Comparison of ENCODE assay signal across 16 cellular contexts in genomic region chr19:45096700-45097099, GRCh38. TPM values are rescaled to one million over a fixed set of nuclear protein-coding genes. Genes with fewer than 3 reads are reported as not detected.
DNase-seq lines count a peak whose midpoint lies in the region; ATAC-seq, FAIRE-seq and TF ChIP-seq lines count a peak whose summit lies in the region.
"Had no signal": no experiment of that assay in that cellular context is flagged by ENCODE, and none has a peak within 500 bp of the region (broad histone marks: within the 10 kb centered on the region; RNA-seq: fewer than 3 reads in every experiment).

No MANE protein-coding gene starts in this region.

- no peak for TF ChIP-seq RAD21 in HepG2 (CRISPR knock-in tag; IDR thresholded peaks at IDR 0.05)

- peaks cover 11% of the 10 kb centered on the region for H3K36me3 Mint-ChIP-seq in central memory CD8-positive, alpha-beta T cell (ENCODE audit: insufficient read depth)
- no peaks in the 10 kb centered on the region for H3K36me3 Mint-ChIP-seq in natural killer cell treated with Interleukin-12 subunit alpha and Interleukin-12 subunit beta and Interleukin-15 and Interleukin-18, amount 100 ng/mL, for 72 hours

- peak overlapping the region; percentile 74 for H3K27ac ChIP-seq in HepG2 (ENCODE audit: extremely low read length, insufficient read depth, low read length)
- no peak overlapping the region for H3K27ac ChIP-seq in right lobe of liver
- no peak overlapping the region for H3K27ac ChIP-seq in body of pancreas
- H3K27ac ChIP-seq: KMS-11, tibial artery had no signal

- H3K27me3 ChIP-seq in HepG2 (ENCODE audit: control insufficient read depth in 1 of 2, insufficient read depth in 2 of 2, low read length in 2 of 2) (no peaks in the 10 kb centered on the region; a peak in 1 of 5 replicates), right lobe of liver (no peaks in the 10 kb centered on the region), body of pancreas (no peaks in the 10 kb centered on the region)
- H3K27me3 ChIP-seq: tibial artery had no signal

- TF ChIP-seq EP300 in HepG2 (IDR thresholded peaks at IDR 0.05; ENCODE audit: low read depth in 2 of 2, low read length in 2 of 2) (no peak), HepG2 (CRISPR knock-in tag; IDR thresholded peaks at IDR 0.05; ENCODE audit: borderline replicate concordance) (no peak)

- H3K4me3 ChIP-seq in HepG2 (replicated peaks in 1 of 3; ENCODE audit: insufficient read depth in 1 of 3, low read depth in 2 of 3, low read length in 3 of 3) (peak overlapping the region in 1 of 3 experiments; percentile 58; a peak in 1 of 6 replicates), right lobe of liver (no peak overlapping the region), body of pancreas (no peak overlapping the region)
- H3K4me3 ChIP-seq: tibial artery had no signal

- no TSS peak for BruUV-seq in HepG2 (replicated peaks; lab: Mats Ljungman, UMichigan)

- H3K36me3 ChIP-seq in HepG2 (replicated peaks in 1 of 2; ENCODE audit: control insufficient read depth in 1 of 2, insufficient read depth in 2 of 2, low read length in 2 of 2): peaks cover 0 to 8% of the 10 kb centered on the region in 2 experiments; a peak in 3 of 5 replicates
- H3K36me3 ChIP-seq in right lobe of liver: no peaks in the 10 kb centered on the region
- H3K36me3 ChIP-seq in body of pancreas (replicated peaks in 1 of 2; ENCODE audit: insufficient read depth in 1 of 2, low read depth in 2 of 2): no peaks in the 10 kb centered on the region
- H3K36me3 ChIP-seq: tibial artery had no signal

- H2AFZ ChIP-seq in HepG2 (ENCODE audit: low read length): no peak overlapping the region

- TF ChIP-seq CTCF in HepG2 (CRISPR knock-in tag; IDR thresholded peaks at IDR 0.05) (no peak), right lobe of liver (IDR thresholded peaks at IDR 0.05) (no peak), body of pancreas (IDR thresholded peaks at IDR 0.05) (no peak)

- peak overlapping the region; percentile 85 for H3K4me2 ChIP-seq in HepG2 (ENCODE audit: low read depth, low read length)

- TF ChIP-seq POLR2A in HepG2 (IDR thresholded peaks at IDR 0.05; ENCODE audit: insufficient read depth in 1 of 2, low read depth in 2 of 2, low read length in 2 of 2) (no peak), right lobe of liver (IDR thresholded peaks at IDR 0.05) (no peak), body of pancreas (IDR thresholded peaks at IDR 0.05) (no peak)

- no peaks in the 10 kb centered on the region for H3K27me3 Mint-ChIP-seq in central memory CD8-positive, alpha-beta T cell
- no peaks in the 10 kb centered on the region for H3K27me3 Mint-ChIP-seq in natural killer cell treated with Interleukin-12 subunit alpha and Interleukin-12 subunit beta and Interleukin-15 and Interleukin-18, amount 100 ng/mL, for 72 hours

- 90% methylated on average over 7 of the region's 7 CpGs for WGBS in HepG2 (ENCODE audit: low lambda C conversion rate)
- 86% methylated on average over 5 of the region's 7 CpGs for WGBS in right lobe of liver (ENCODE audit: insufficient coverage, low coverage, low lambda C conversion rate, missing lambda C conversion rate)
- WGBS in body of pancreas, 2 donors: 84 to 86% methylated on average over 7 of the region's 7 CpGs

- H3K4me1 ChIP-seq in HepG2 (ENCODE audit: insufficient read depth, low read length): peaks cover 85% of the 10 kb centered on the region
- peaks cover 0 to 21% (median 4%) of the 10 kb centered on the region in 4 donors for H3K4me1 ChIP-seq in right lobe of liver
- peaks cover 82% of the 10 kb centered on the region for H3K4me1 ChIP-seq in body of pancreas

- DNase-seq in HepG2 (ENCODE audit: low spot score): no peak
- no peak for DNase-seq in right lobe of liver
- no peak for DNase-seq in central memory CD8-positive, alpha-beta T cell (ENCODE audit: low spot score in 2 of 2)
- no peak for DNase-seq in natural killer cell treated with Interleukin-12 subunit alpha and Interleukin-12 subunit beta and Interleukin-15 and Interleukin-18, amount 100 ng/mL, for 72 hours (ENCODE audit: low spot score)
- no peak for DNase-seq in body of pancreas
- DNase-seq in NCI-H146 treated with DMSO at 0.1 percent for 48 hours (lab: John Stamatoyannopoulos, UW; ENCODE audit: unreplicated experiment): no peak
- DNase-seq in HEK293T (ENCODE audit: extremely low spot score): no peak
- DNase-seq: hippocampal formation, NCI-H1694, NCI-H510A, T-helper 1 cell, tibial artery had no signal

- CTCF ChIA-PET in HepG2 (lab: Yijun Ruan, JAX; ENCODE audit: low intra/inter-chr PET ratio, low total read pairs): no interaction called here
- CTCF ChIA-PET in HEK293T (lab: Yijun Ruan, JAX): interaction anchor here (0.5 kb wide), 1 partner anchor 83 kb away, joined by 3 read pairs; no protein-coding TSS in a partner anchor

- POLR2A ChIA-PET in HepG2 (lab: Yijun Ruan, JAX): interaction anchor here (1.9 to 2.8 kb wide), 2 partner anchors 17 to 51 kb away, joined by 4 to 13 read pairs; partner anchors contain the start of gene GEMIN7
- POLR2A ChIA-PET in HEK293T (lab: Yijun Ruan, JAX): no interaction called here

- peaks cover 86% of the 10 kb centered on the region for H3K4me1 Mint-ChIP-seq in central memory CD8-positive, alpha-beta T cell
- peaks cover 60 to 62% of the 10 kb centered on the region in 2 donors for H3K4me1 Mint-ChIP-seq in natural killer cell treated with Interleukin-12 subunit alpha and Interleukin-12 subunit beta and Interleukin-15 and Interleukin-18, amount 100 ng/mL, for 72 hours (ENCODE audit: low read depth in 2 of 2)

- no peaks in the 10 kb centered on the region for H3K9me3 Mint-ChIP-seq in central memory CD8-positive, alpha-beta T cell
- H3K9me3 Mint-ChIP-seq in natural killer cell treated with Interleukin-12 subunit alpha and Interleukin-12 subunit beta and Interleukin-15 and Interleukin-18, amount 100 ng/mL, for 72 hours: no peaks in the 10 kb centered on the region
- H3K9me3 Mint-ChIP-seq: activated T-helper 2 cell treated with anti-CD3 and anti-CD28 coated beads, Interferon-gamma antibody, Interleukin-2, Interleukin-4, amounts not matched to agents 10 μg/mL and 5 μg/mL and 100 μg/mL, durations not matched to agents 14 hours and 24 hours and 36 hours had no signal

- peak overlapping the region; percentile 14 for H3K4me3 Mint-ChIP-seq in central memory CD8-positive, alpha-beta T cell
- H3K4me3 Mint-ChIP-seq in natural killer cell treated with Interleukin-12 subunit alpha and Interleukin-12 subunit beta and Interleukin-15 and Interleukin-18, amount 100 ng/mL, for 72 hours: peak overlapping the region; percentile 9

- H3K27ac Mint-ChIP-seq in central memory CD8-positive, alpha-beta T cell (ENCODE audit: low read depth): peak overlapping the region; percentile 88
- peak overlapping the region in 1 of 2 donors; percentile 65 for H3K27ac Mint-ChIP-seq in natural killer cell treated with Interleukin-12 subunit alpha and Interleukin-12 subunit beta and Interleukin-15 and Interleukin-18, amount 100 ng/mL, for 72 hours
- H3K27ac Mint-ChIP-seq: activated T-helper 2 cell treated with anti-CD3 and anti-CD28 coated beads, Interferon-gamma antibody, Interleukin-2, Interleukin-4, amounts not matched to agents 10 μg/mL and 5 μg/mL and 100 μg/mL, durations not matched to agents 14 hours and 24 hours and 36 hours had no signal

- in situ Hi-C loops in HepG2 (cut with HindIII; ENCODE audit: extremely low pct_ligation_motif_present, low pct_unique_long_range_greater_than_20kb): no loop called here

- H3K79me2 ChIP-seq in HepG2 (ENCODE audit: insufficient read depth, low read length): peaks cover 85% of the 10 kb centered on the region

- no peak for ATAC-seq in HepG2
- ATAC-seq in right lobe of liver: no peak
- ATAC-seq in central memory CD8-positive, alpha-beta T cell (replicated peaks; ENCODE audit: extremely low read depth, poor library complexity, severe bottlenecking): no peak
- ATAC-seq in natural killer cell treated with Interleukin-12 subunit alpha and Interleukin-12 subunit beta and Interleukin-15 and Interleukin-18, amount 100 ng/mL, for 72 hours: no peak
- ATAC-seq in body of pancreas: no peak
- ATAC-seq in GM18502 (IDR thresholded peaks at IDR 0.05; ENCODE audit: poor library complexity, unreplicated experiment): no peak

- H3K9me3 ChIP-seq in HepG2 (ENCODE audit: low read length): no peaks in the 10 kb centered on the region
- no peaks in the 10 kb centered on the region for H3K9me3 ChIP-seq in right lobe of liver
- H3K9me3 ChIP-seq in body of pancreas: no peaks in the 10 kb centered on the region
- H3K9me3 ChIP-seq: tibial artery had no signal

- intact Hi-C loops in HepG2 (cut with micrococcal nuclease; ENCODE audit: unreplicated experiment) (no loop called here), right lobe of liver (cut with DNase I) (no loop called here), body of pancreas (cut with DNase I) (no loop called here)

- no peak for FAIRE-seq in HepG2 (lab: Jason Lieb, UNC)
- FAIRE-seq: RCC 7860 had no signal

- peaks cover 7% of the 10 kb centered on the region for H4K20me1 ChIP-seq in HepG2 (ENCODE audit: insufficient read depth, low read length)

- no peak overlapping the region for H3K9ac ChIP-seq in HepG2 (ENCODE audit: insufficient read depth, low read depth, low read length)
- H3K9ac ChIP-seq: KMS-11 had no signal

RNA-seq across cellular contexts. Expression of gene PPP1R37, which starts 3.7 kb away (rescaled TPM):
- total RNA-seq in HepG2 (2016; rRNA removed; fragmentation: Illumina TruSeq; extraction: Trizol) (9.2 and 14.3 TPM in 2 replicates), right lobe of liver (10 to 100 TPM; 10.1 to 14.3 (median 11.0) TPM), body of pancreas (10 to 100 TPM; 16.6 to 49.8 TPM)
- 6.7 and 9.0 TPM in 2 replicates for total RNA-seq in HepG2 (2016; cell fraction: cytosol; rRNA removed; fragmentation: Illumina TruSeq; extraction: Trizol; ENCODE audit: low read depth)
- 7.3 and 15.4 TPM in 2 replicates for total RNA-seq in HepG2 (2016; cell fraction: insoluble cytoplasmic fraction; rRNA removed; fragmentation: Illumina TruSeq; extraction: Trizol)
- 14.2 and 14.9 TPM in 2 replicates for total RNA-seq in HepG2 (2016; cell fraction: membrane; rRNA removed; fragmentation: Illumina TruSeq; extraction: Trizol)
- 12.9 and 14.6 TPM in 2 replicates for total RNA-seq in HepG2 (2016; cell fraction: nucleus; rRNA removed; fragmentation: Illumina TruSeq; extraction: Trizol)
- 9.0 and 13.9 TPM in 2 replicates for polyA plus RNA-seq in HepG2 (2011; rRNA removed)
- 7.3 and 11.2 TPM in 2 replicates for polyA plus RNA-seq in HepG2 (2011; cell fraction: cytosol; rRNA removed)
- 51.9 and 57.4 TPM in 2 replicates for polyA plus RNA-seq in HepG2 (2011; cell fraction: nucleus; rRNA removed)
- polyA plus RNA-seq in HepG2 (2012): 9.6 and 15.6 TPM in 2 replicates
- polyA plus RNA-seq in HepG2 (2016; cell fraction: cytosol; fragmentation: Illumina TruSeq; extraction: Trizol; ENCODE audit: low read depth): 3.7 and 4.8 TPM in 2 replicates
- polyA plus RNA-seq in HepG2 (2016; cell fraction: insoluble cytoplasmic fraction; fragmentation: Illumina TruSeq; extraction: Trizol; ENCODE audit: low read depth): 8.4 and 10.5 TPM in 2 replicates
- 7.2 and 9.9 TPM in 2 replicates for polyA plus RNA-seq in HepG2 (2016; cell fraction: membrane; fragmentation: Illumina TruSeq; extraction: Trizol; ENCODE audit: low read depth)
- 30.3 and 31.0 TPM in 2 replicates for polyA plus RNA-seq in HepG2 (2016; cell fraction: nucleus; fragmentation: Illumina TruSeq; extraction: Trizol; ENCODE audit: insufficient read depth, low read depth)
- 11.1 and 11.5 TPM in 2 replicates for polyA minus RNA-seq in HepG2 (2011; rRNA and poly(A)+ RNA removed; ENCODE audit: low replicate concordance)
- 4.2 and 5.6 TPM in 2 replicates for polyA minus RNA-seq in HepG2 (2011; cell fraction: cytosol; rRNA and poly(A)+ RNA removed)
- polyA minus RNA-seq in HepG2 (2011; cell fraction: nucleus; rRNA and poly(A)+ RNA removed): 11.2 and 12.4 TPM in 2 replicates
- total RNA-seq in natural killer cell treated with Interleukin-12 subunit alpha and Interleukin-12 subunit beta and Interleukin-15 and Interleukin-18, amount 100 ng/mL, for 72 hours: 10 to 100 TPM; 18.1 to 36.3 TPM

RNA-seq across cellular contexts. Expression of gene GEMIN7, which starts 17.6 kb away (rescaled TPM):
- total RNA-seq in HepG2 (2016; rRNA removed; fragmentation: Illumina TruSeq; extraction: Trizol): 30.6 and 42.0 TPM in 2 replicates
- 15.7 and 22.3 TPM in 2 replicates for total RNA-seq in HepG2 (2016; cell fraction: cytosol; rRNA removed; fragmentation: Illumina TruSeq; extraction: Trizol; ENCODE audit: low read depth)
- 34.9 and 39.3 TPM in 2 replicates for total RNA-seq in HepG2 (2016; cell fraction: insoluble cytoplasmic fraction; rRNA removed; fragmentation: Illumina TruSeq; extraction: Trizol)
- 28.5 and 42.7 TPM in 2 replicates for total RNA-seq in HepG2 (2016; cell fraction: membrane; rRNA removed; fragmentation: Illumina TruSeq; extraction: Trizol)
- total RNA-seq in HepG2 (2016; cell fraction: nucleus; rRNA removed; fragmentation: Illumina TruSeq; extraction: Trizol): 13.0 and 14.5 TPM in 2 replicates
- 22.2 and 24.1 TPM in 2 replicates for polyA plus RNA-seq in HepG2 (2011; rRNA removed)
- 22.8 and 32.6 TPM in 2 replicates for polyA plus RNA-seq in HepG2 (2011; cell fraction: cytosol; rRNA removed)
- 31.3 and 38.6 TPM in 2 replicates for polyA plus RNA-seq in HepG2 (2011; cell fraction: nucleus; rRNA removed)
- polyA plus RNA-seq in HepG2 (2012): 22.7 and 23.7 TPM in 2 replicates
- 28.4 and 37.8 TPM in 2 replicates for polyA plus RNA-seq in HepG2 (2016; cell fraction: cytosol; fragmentation: Illumina TruSeq; extraction: Trizol; ENCODE audit: low read depth)
- 62.1 and 65.3 TPM in 2 replicates for polyA plus RNA-seq in HepG2 (2016; cell fraction: insoluble cytoplasmic fraction; fragmentation: Illumina TruSeq; extraction: Trizol; ENCODE audit: low read depth)
- 40.2 and 48.8 TPM in 2 replicates for polyA plus RNA-seq in HepG2 (2016; cell fraction: membrane; fragmentation: Illumina TruSeq; extraction: Trizol; ENCODE audit: low read depth)
- polyA plus RNA-seq in HepG2 (2016; cell fraction: nucleus; fragmentation: Illumina TruSeq; extraction: Trizol; ENCODE audit: insufficient read depth, low read depth): 33.1 and 40.0 TPM in 2 replicates
- 20.1 and 20.5 TPM in 2 replicates for polyA minus RNA-seq in HepG2 (2011; rRNA and poly(A)+ RNA removed; ENCODE audit: low replicate concordance)
- polyA minus RNA-seq in HepG2 (2011; cell fraction: cytosol; rRNA and poly(A)+ RNA removed): 12.5 and 19.8 TPM in 2 replicates
- polyA minus RNA-seq in HepG2 (2011; cell fraction: nucleus; rRNA and poly(A)+ RNA removed): 7.9 and 9.2 TPM in 2 replicates
- total RNA-seq in right lobe of liver: 10 to 100 TPM; 10.9 to 27.5 (median 14.0) TPM
- total RNA-seq in natural killer cell treated with Interleukin-12 subunit alpha and Interleukin-12 subunit beta and Interleukin-15 and Interleukin-18, amount 100 ng/mL, for 72 hours: 10 to 100 TPM; 59.0 TPM
- 10 to 100 TPM; 15.8 to 19.5 TPM for total RNA-seq in body of pancreas

RNA-seq across cellular contexts. Expression of gene ZNF296, which starts 20.4 kb away (rescaled TPM):
- total RNA-seq in HepG2 (2016; rRNA removed; fragmentation: Illumina TruSeq; extraction: Trizol) (0.62 and 0.63 TPM in 2 replicates), right lobe of liver (under 1 TPM in 5 of 6 experiments, not detected in 1; 0.16 to 0.47 (median 0.35) TPM), body of pancreas (under 1 TPM in 1 of 2 donors, not detected in 1; 0.26 TPM)
- 0.71 and 0.97 TPM in 2 replicates for total RNA-seq in HepG2 (2016; cell fraction: cytosol; rRNA removed; fragmentation: Illumina TruSeq; extraction: Trizol; ENCODE audit: low read depth)
- 0.43 and 0.91 TPM in 2 replicates for total RNA-seq in HepG2 (2016; cell fraction: insoluble cytoplasmic fraction; rRNA removed; fragmentation: Illumina TruSeq; extraction: Trizol)
- total RNA-seq in HepG2 (2016; cell fraction: membrane; rRNA removed; fragmentation: Illumina TruSeq; extraction: Trizol): 1.4 and 1.9 TPM in 2 replicates
- total RNA-seq in HepG2 (2016; cell fraction: nucleus; rRNA removed; fragmentation: Illumina TruSeq; extraction: Trizol): 0.62 and 0.72 TPM in 2 replicates
- polyA plus RNA-seq in HepG2 (2011; rRNA removed): 0.26 and 0.39 TPM in 2 replicates
- polyA plus RNA-seq in HepG2 (2011; cell fraction: cytosol; rRNA removed): 0.15 and 0.32 TPM in 2 replicates
- 1.2 and 1.3 TPM in 2 replicates for polyA plus RNA-seq in HepG2 (2011; cell fraction: nucleus; rRNA removed)
- polyA plus RNA-seq in HepG2 (2012): 1.2 and 1.5 TPM in 2 replicates
- polyA plus RNA-seq in HepG2 (2016; cell fraction: cytosol; fragmentation: Illumina TruSeq; extraction: Trizol; ENCODE audit: low read depth): 1.3 TPM in 2 replicates
- polyA plus RNA-seq in HepG2 (2016; cell fraction: insoluble cytoplasmic fraction; fragmentation: Illumina TruSeq; extraction: Trizol; ENCODE audit: low read depth): 2.2 and 2.9 TPM in 2 replicates
- polyA plus RNA-seq in HepG2 (2016; cell fraction: membrane; fragmentation: Illumina TruSeq; extraction: Trizol; ENCODE audit: low read depth): 1.2 and 1.5 TPM in 2 replicates
- polyA plus RNA-seq in HepG2 (2016; cell fraction: nucleus; fragmentation: Illumina TruSeq; extraction: Trizol; ENCODE audit: insufficient read depth, low read depth): 2.3 and 4.7 TPM in 2 replicates
- polyA minus RNA-seq in HepG2 (2011; rRNA and poly(A)+ RNA removed; ENCODE audit: low replicate concordance): 0.47 and 0.64 TPM in 2 replicates
- polyA minus RNA-seq in HepG2 (2011; cell fraction: cytosol; rRNA and poly(A)+ RNA removed): 1.2 and 2.5 TPM in 2 replicates
- polyA minus RNA-seq in HepG2 (2011; cell fraction: nucleus; rRNA and poly(A)+ RNA removed): 0.37 and 0.39 TPM in 2 replicates
- total RNA-seq in natural killer cell treated with Interleukin-12 subunit alpha and Interleukin-12 subunit beta and Interleukin-15 and Interleukin-18, amount 100 ng/mL, for 72 hours: 1 to 10 TPM; 5.0 to 5.5 TPM

RNA-seq across cellular contexts. Expression of gene CLASRP, which starts 57.9 kb away (rescaled TPM):
- total RNA-seq in HepG2 (2016; rRNA removed; fragmentation: Illumina TruSeq; extraction: Trizol): 7.4 and 32.0 TPM in 2 replicates
- total RNA-seq in HepG2 (2016; cell fraction: cytosol; rRNA removed; fragmentation: Illumina TruSeq; extraction: Trizol; ENCODE audit: low read depth): 7.3 and 8.3 TPM in 2 replicates
- 6.5 and 35.8 TPM in 2 replicates for total RNA-seq in HepG2 (2016; cell fraction: insoluble cytoplasmic fraction; rRNA removed; fragmentation: Illumina TruSeq; extraction: Trizol)
- 6.0 and 7.3 TPM in 2 replicates for total RNA-seq in HepG2 (2016; cell fraction: membrane; rRNA removed; fragmentation: Illumina TruSeq; extraction: Trizol)
- 36.9 and 51.6 TPM in 2 replicates for total RNA-seq in HepG2 (2016; cell fraction: nucleus; rRNA removed; fragmentation: Illumina TruSeq; extraction: Trizol)
- polyA plus RNA-seq in HepG2 (2011; rRNA removed): 51.1 and 51.4 TPM in 2 replicates
- polyA plus RNA-seq in HepG2 (2011; cell fraction: cytosol; rRNA removed): 13.6 and 14.3 TPM in 2 replicates
- polyA plus RNA-seq in HepG2 (2011; cell fraction: nucleus; rRNA removed): 292 and 390 TPM in 2 replicates
- 58.9 and 85.4 TPM in 2 replicates for polyA plus RNA-seq in HepG2 (2012)
- 7.0 and 7.7 TPM in 2 replicates for polyA plus RNA-seq in HepG2 (2016; cell fraction: cytosol; fragmentation: Illumina TruSeq; extraction: Trizol; ENCODE audit: low read depth)
- polyA plus RNA-seq in HepG2 (2016; cell fraction: insoluble cytoplasmic fraction; fragmentation: Illumina TruSeq; extraction: Trizol; ENCODE audit: low read depth): 18.3 and 19.4 TPM in 2 replicates
- 9.9 and 14.8 TPM in 2 replicates for polyA plus RNA-seq in HepG2 (2016; cell fraction: membrane; fragmentation: Illumina TruSeq; extraction: Trizol; ENCODE audit: low read depth)
- 320 and 335 TPM in 2 replicates for polyA plus RNA-seq in HepG2 (2016; cell fraction: nucleus; fragmentation: Illumina TruSeq; extraction: Trizol; ENCODE audit: insufficient read depth, low read depth)
- 16.6 and 30.8 TPM in 2 replicates for polyA minus RNA-seq in HepG2 (2011; rRNA and poly(A)+ RNA removed; ENCODE audit: low replicate concordance)
- polyA minus RNA-seq in HepG2 (2011; cell fraction: cytosol; rRNA and poly(A)+ RNA removed): 4.3 and 4.6 TPM in 2 replicates
- polyA minus RNA-seq in HepG2 (2011; cell fraction: nucleus; rRNA and poly(A)+ RNA removed): 49.0 and 61.0 TPM in 2 replicates
- 10 to 100 TPM; 30.5 to 66.8 (median 44.8) TPM for total RNA-seq in right lobe of liver
- 100 to 1,000 TPM in 1 of 2 donors, 10 to 100 TPM in 1; 84.1 to 147 TPM for total RNA-seq in natural killer cell treated with Interleukin-12 subunit alpha and Interleukin-12 subunit beta and Interleukin-15 and Interleukin-18, amount 100 ng/mL, for 72 hours
- total RNA-seq in body of pancreas: 10 to 100 TPM; 40.2 to 64.9 TPM
